12 cellular contexts compared by ENCODE assay signal in the genomic region with DNA sequence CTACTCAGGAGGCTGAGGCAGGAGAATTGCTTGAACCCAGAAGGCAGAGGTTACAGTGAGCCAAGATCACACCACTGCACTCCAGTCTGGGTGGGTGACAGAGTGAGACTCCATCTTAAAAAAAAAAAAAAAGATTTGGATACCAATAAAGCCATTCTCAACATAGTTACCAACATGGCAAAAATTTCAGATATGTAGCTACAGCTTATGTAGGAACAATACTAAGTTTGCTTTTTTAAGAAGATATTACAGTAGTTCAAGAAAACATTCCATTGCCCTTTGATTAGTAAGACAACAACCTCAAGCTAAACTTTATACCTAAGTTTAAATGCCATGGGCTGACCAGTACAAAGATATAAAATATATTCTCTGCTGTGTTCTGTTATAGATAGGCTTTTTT. TPM values are rescaled to one million over a fixed set of nuclear protein-coding genes. Genes with fewer than 3 reads are reported as not detected.
DNase-seq lines count a peak whose midpoint lies in the region; ATAC-seq and TF ChIP-seq lines count a peak whose summit lies in the region.
"Had no signal": no experiment of that assay in that cellular context is flagged by ENCODE, and none has a peak within 500 bp of the region (broad histone marks: within the 10 kb centered on the region; RNA-seq: fewer than 3 reads in every experiment).

No MANE protein-coding gene starts in this region.

- H4K20me1 ChIP-seq in OCI-LY1 (ENCODE audit: insufficient read depth, low read length) = no peaks in the 10 kb centered on the region

- no peak for TF ChIP-seq EP300 in tibial nerve (IDR thresholded peaks at IDR 0.05)

- no peak overlapping the region for H2AFZ ChIP-seq in OCI-LY1 (ENCODE audit: low read length)

- H3K27me3 ChIP-seq in OCI-LY1 (ENCODE audit: insufficient read depth, low read length) (no peaks in the 10 kb centered on the region), dorsolateral prefrontal cortex (no peaks in the 10 kb centered on the region), muscle layer of colon (ENCODE audit: control insufficient read depth in 1 of 2, insufficient read depth in 2 of 2, low read length in 2 of 2) (no peaks in the 10 kb centered on the region), tibial nerve (no peaks in the 10 kb centered on the region)

- no peaks in the 10 kb centered on the region for H3K9me2 ChIP-seq in OCI-LY1 (ENCODE audit: low read depth, low read length)

- ATAC-seq in GM18909 (IDR thresholded peaks at IDR 0.05; ENCODE audit: poor library complexity, unreplicated experiment) = no peak
- ATAC-seq: activated CD4-positive, alpha-beta T cell treated with anti-CD3 and anti-CD28 coated beads for 36 hours had no signal

- H3K9ac ChIP-seq in OCI-LY1 (ENCODE audit: low read length) = peak overlapping the region; percentile 81
- H3K9ac ChIP-seq in muscle layer of colon (ENCODE audit: low read length) = peak overlapping the region; percentile 14

- H3K4me1 ChIP-seq in OCI-LY1 (ENCODE audit: insufficient read depth, low read length, severe bottlenecking) (peaks cover 68% of the 10 kb centered on the region), muscle layer of colon (ENCODE audit: insufficient read depth, low read length) (peaks cover 31% of the 10 kb centered on the region), tibial nerve (peaks cover 0 to 61% (median 8%) of the 10 kb centered on the region in 4 donors)

- H3K4me3 ChIP-seq in OCI-LY1 (ENCODE audit: low read depth, low read length, poor library complexity, severe bottlenecking) (peak overlapping the region; percentile 79), dorsolateral prefrontal cortex (peak overlapping the region in 25 of 59 donors; percentile 7 to 51 (median 31)), muscle layer of colon (ENCODE audit: low read depth in 1 of 2, low read length in 2 of 2) (peak overlapping the region; percentile 23 to 28), tibial nerve (peak overlapping the region in 2 of 4 donors; percentile 21 to 35)

- intact Hi-C loops in dorsolateral prefrontal cortex (cut with DNase I) = no loop called here

- H3K27ac ChIP-seq in OCI-LY1 (ENCODE audit: low read depth, low read length, poor library complexity, severe bottlenecking) (peak overlapping the region; percentile 99), dorsolateral prefrontal cortex (peak overlapping the region in 40 of 59 donors; percentile 33 to 87 (median 74)), muscle layer of colon (ENCODE audit: low read depth, low read length) (peak overlapping the region; percentile 91), tibial nerve (peak overlapping the region; percentile 71 to 92 (median 82))

- no peaks in the 10 kb centered on the region for H3F3A ChIP-seq in OCI-LY1 (ENCODE audit: insufficient read depth, low read length)

- peaks cover 45% of the 10 kb centered on the region for H3K79me2 ChIP-seq in OCI-LY1 (ENCODE audit: insufficient read depth, low read length)

- H3K4me2 ChIP-seq in OCI-LY1 (ENCODE audit: low read length) = peak overlapping the region; percentile 85

- DNase-seq in dorsolateral prefrontal cortex = no peak
- no peak for DNase-seq in tibial nerve (ENCODE audit: low spot score in 2 of 2)
- DNase-seq in HUDEP-2 (lab: John Stamatoyannopoulos, UW; ENCODE audit: unreplicated experiment in 76 of 76) = no peak
- no peak for DNase-seq in activated effector memory CD4-positive, alpha-beta T cell treated with Interleukin-2 at 50 U/mL for 16 hours
- DNase-seq in NCI-H187 treated with DMSO at 0.1 percent for 48 hours (lab: John Stamatoyannopoulos, UW) = no peak
- DNase-seq: activated CD4-positive, alpha-beta T cell treated with anti-CD3 and anti-CD28 coated beads for 36 hours; activated gamma-delta T cell treated with Interleukin-2 at 50 U/mL for 16 hours; Calu3; NCI-H748 treated with DMSO at 0.1 percent for 48 hours had no signal

- peaks cover 41% of the 10 kb centered on the region for H3K36me3 ChIP-seq in OCI-LY1 (ENCODE audit: insufficient read depth, low read length)
- H3K36me3 ChIP-seq in muscle layer of colon (ENCODE audit: insufficient read depth, low read length) = peaks cover 3% of the 10 kb centered on the region
- H3K36me3 ChIP-seq in tibial nerve = peaks cover 0 to 9% (median 0%) of the 10 kb centered on the region in 3 donors

- TF ChIP-seq CTCF in OCI-LY1 (IDR thresholded peaks at IDR 0.05; ENCODE audit: low read length) = no peak
- no peak for TF ChIP-seq CTCF in dorsolateral prefrontal cortex (IDR thresholded peaks at IDR 0.05 in 54 of 56, conservative IDR thresholded peaks at IDR 0.05 in 2 of 56; ENCODE audit: low read depth in 1 of 56, partially characterized antibody in 56 of 56)
- no peak for TF ChIP-seq CTCF in tibial nerve (IDR thresholded peaks at IDR 0.05)

- no peaks in the 10 kb centered on the region for H3K9me3 ChIP-seq in OCI-LY1 (ENCODE audit: low read length)
- no peaks in the 10 kb centered on the region for H3K9me3 ChIP-seq in muscle layer of colon (ENCODE audit: low read length)
- no peaks in the 10 kb centered on the region for H3K9me3 ChIP-seq in tibial nerve

- TF ChIP-seq POLR2A in tibial nerve (IDR thresholded peaks at IDR 0.05) = no peak

RNA-seq across cellular contexts. Expression of gene ZNF106, which starts 34.4 kb away (rescaled TPM):
- total RNA-seq in dorsolateral prefrontal cortex (100 to 1,000 TPM in 83 of 120 experiments, 10 to 100 TPM in 37; 59.0 to 146 (median 111) TPM), tibial nerve (10 to 100 TPM; 54.5 to 92.9 (median 63.9) TPM)

RNA-seq across cellular contexts. Expression of gene SNAP23, which starts 38.9 kb away (rescaled TPM):
- total RNA-seq in dorsolateral prefrontal cortex = 10 to 100 TPM; 20.3 to 91.7 (median 37.6) TPM
- 10 to 100 TPM; 54.0 to 77.9 (median 64.0) TPM for total RNA-seq in tibial nerve
